1 cellular context compared by ENCODE assay signal in genomic region chr19:18396471-18397241, GRCh38.
TF ChIP-seq lines count a peak whose summit lies in the region.

No MANE protein-coding gene starts in this region.

TF ChIP-seq in HepG2, 621 proteins besides CTCF, POLR2A, EP300 and RAD21 (continued from another document):
- TF ChIP-seq, protein P1, sequence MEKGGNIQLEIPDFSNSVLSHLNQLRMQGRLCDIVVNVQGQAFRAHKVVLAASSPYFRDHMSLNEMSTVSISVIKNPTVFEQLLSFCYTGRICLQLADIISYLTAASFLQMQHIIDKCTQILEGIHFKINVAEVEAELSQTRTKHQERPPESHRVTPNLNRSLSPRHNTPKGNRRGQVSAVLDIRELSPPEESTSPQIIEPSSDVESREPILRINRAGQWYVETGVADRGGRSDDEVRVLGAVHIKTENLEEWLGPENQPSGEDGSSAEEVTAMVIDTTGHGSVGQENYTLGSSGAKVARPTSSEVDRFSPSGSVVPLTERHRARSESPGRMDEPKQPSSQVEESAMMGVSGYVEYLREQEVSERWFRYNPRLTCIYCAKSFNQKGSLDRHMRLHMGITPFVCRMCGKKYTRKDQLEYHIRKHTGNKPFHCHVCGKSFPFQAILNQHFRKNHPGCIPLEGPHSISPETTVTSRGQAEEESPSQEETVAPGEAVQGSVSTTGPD (CRISPR knock-in tag; IDR thresholded peaks at IDR 0.05): no peak
- TF ChIP-seq, protein P2, sequence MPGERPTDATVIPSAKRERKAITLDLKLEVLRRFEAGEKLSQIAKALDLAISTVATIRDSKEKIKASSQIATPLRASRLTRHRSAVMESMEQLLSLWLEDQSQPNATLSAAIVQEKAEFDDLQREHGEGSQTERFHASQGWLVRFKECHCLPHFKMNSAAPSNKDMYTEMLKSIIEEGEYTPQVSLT (CRISPR knock-in tag; IDR thresholded peaks at IDR 0.05; ENCODE audit: borderline replicate concordance, low read depth): no peak
- TF ChIP-seq ZNF121 (CRISPR knock-in tag; IDR thresholded peaks at IDR 0.05) (no peak; the same call in 1 of the 2 replicates), ZFP82 (CRISPR knock-in tag; IDR thresholded peaks at IDR 0.05; ENCODE audit: borderline replicate concordance) (no peak), EED (CRISPR knock-in tag; IDR thresholded peaks at IDR 0.05) (no peak), ZNF451 (CRISPR knock-in tag; IDR thresholded peaks at IDR 0.05) (peak; percentile 58; the same call in 1 of the 2 replicates), ZBTB39 (CRISPR knock-in tag; IDR thresholded peaks at IDR 0.05) (no peak), KAT7 (CRISPR knock-in tag; IDR thresholded peaks at IDR 0.05; ENCODE audit: borderline replicate concordance) (no peak), ZMYM3 (CRISPR knock-in tag; IDR thresholded peaks at IDR 0.05) (0 out of 2 replicates have a peak, but pooled peaks have one; percentile 62), ZNF790 (CRISPR knock-in tag; IDR thresholded peaks at IDR 0.05; ENCODE audit: borderline replicate concordance) (no peak), NCOA2 (CRISPR knock-in tag; IDR thresholded peaks at IDR 0.05) (no peak)
